Comparison of ENCODE assay signal across 8 cellular contexts in genomic region chr17:30351263-30351662, GRCh38. TPM values are rescaled to one million over a fixed set of nuclear protein-coding genes. Genes with fewer than 3 reads are reported as not detected.
"Had no signal": no experiment of that assay in that cellular context is flagged by ENCODE, and none has a peak within 500 bp of the region (broad histone marks: within the 10 kb centered on the region; RNA-seq: fewer than 3 reads in every experiment).

No MANE protein-coding gene starts in this region.

RNA-seq across cellular contexts. Expression of gene TMIGD1, which starts 17.4 kb away (rescaled TPM):
- total RNA-seq: activated CD8-positive, alpha-beta T cell treated with anti-CD3 and anti-CD28 coated beads, Interleukin-2, amount 10 ng/mL, durations not matched to agents 7 days and 5 days; activated naive CD8-positive, alpha-beta T cell treated with anti-CD3 and anti-CD28 coated beads, Interleukin-2, amount 10 ng/mL, durations not matched to agents 7 days and 5 days; adrenal gland; cardiac septum; Right ventricle myocardium inferior; SJCRH30; WTC11 had no signal
- polyA plus RNA-seq: adrenal gland, SK-N-SH had no signal
